Comparison of ENCODE assay signal across 1 cellular context in genomic region chr7:106071999-106072714, GRCh38.
A peak's percentile ranks its signal among the peaks of the same experiment; 100 is the strongest.
TF ChIP-seq lines count a peak whose summit lies in the region.

No MANE protein-coding gene starts in this region.

TF ChIP-seq in HepG2, 621 proteins besides CTCF, POLR2A, EP300 and RAD21 (continued from another document and continues in another):
- no peak for TF ChIP-seq DZIP1 (CRISPR knock-in tag; IDR thresholded peaks at IDR 0.05)
- no peak for TF ChIP-seq CENPT (CRISPR knock-in tag; IDR thresholded peaks at IDR 0.05; ENCODE audit: low read depth)
- TF ChIP-seq ZNF740 (CRISPR knock-in tag; IDR thresholded peaks at IDR 0.05) = no peak
- TF ChIP-seq TBP (CRISPR knock-in tag; IDR thresholded peaks at IDR 0.05) = no peak
- TF ChIP-seq FLYWCH1 (CRISPR knock-in tag; IDR thresholded peaks at IDR 0.05) = no peak
- TF ChIP-seq ATF1 (CRISPR knock-in tag; IDR thresholded peaks at IDR 0.05) = no peak
- no peak for TF ChIP-seq ZNF660 (CRISPR knock-in tag; IDR thresholded peaks at IDR 0.05; ENCODE audit: borderline replicate concordance, low read depth)
- no peak for TF ChIP-seq LRRFIP1 (CRISPR knock-in tag; conservative IDR thresholded peaks at IDR 0.05)
- no peak for TF ChIP-seq ZNF326 (CRISPR knock-in tag; IDR thresholded peaks at IDR 0.05; ENCODE audit: borderline replicate concordance)
- TF ChIP-seq ZNF143 (CRISPR knock-in tag; IDR thresholded peaks at IDR 0.05) = no peak
- no peak for TF ChIP-seq ZIK1 (CRISPR knock-in tag; IDR thresholded peaks at IDR 0.05; ENCODE audit: borderline replicate concordance, low read depth)
- no peak for TF ChIP-seq ZNF263 (CRISPR knock-in tag; IDR thresholded peaks at IDR 0.05)
- TF ChIP-seq ZBTB3 (CRISPR knock-in tag; IDR thresholded peaks at IDR 0.05; ENCODE audit: borderline replicate concordance, low read depth) = no peak
- 0 out of 2 replicates have a peak, but pooled peaks have one; percentile 43 for TF ChIP-seq FOXK1 (CRISPR knock-in tag; IDR thresholded peaks at IDR 0.05; ENCODE audit: borderline replicate concordance, low read depth)
- TF ChIP-seq ZNF124 (CRISPR knock-in tag; IDR thresholded peaks at IDR 0.05) = 0 out of 2 replicates have a peak, but pooled peaks have one; percentile 66
- no peak for TF ChIP-seq ZNF367 (CRISPR knock-in tag; IDR thresholded peaks at IDR 0.05; ENCODE audit: borderline replicate concordance)
- no peak for TF ChIP-seq ZFP90 (CRISPR knock-in tag; IDR thresholded peaks at IDR 0.05; ENCODE audit: borderline replicate concordance)
- TF ChIP-seq ZNF446 (CRISPR knock-in tag; IDR thresholded peaks at IDR 0.05) = no peak
- TF ChIP-seq NFIC (IDR thresholded peaks at IDR 0.05; ENCODE audit: low read length) = peak; percentile 72; the same call in 1 of the 2 replicates
- TF ChIP-seq ZNF576 (CRISPR knock-in tag; IDR thresholded peaks at IDR 0.05) = no peak
- no peak for TF ChIP-seq PLSCR1 (CRISPR knock-in tag; IDR thresholded peaks at IDR 0.05; ENCODE audit: borderline replicate concordance)
- no peak for TF ChIP-seq ZNF17 (CRISPR knock-in tag; IDR thresholded peaks at IDR 0.05)
- no peak for TF ChIP-seq HNRNPK (IDR thresholded peaks at IDR 0.05; ENCODE audit: low read depth, low read length, poor library complexity, severe bottlenecking)
- no peak; the same call in 1 of the 2 replicates for TF ChIP-seq HMG20A (CRISPR knock-in tag; IDR thresholded peaks at IDR 0.05; ENCODE audit: borderline replicate concordance)
- TF ChIP-seq ARNT (IDR thresholded peaks at IDR 0.05) = no peak
- no peak for TF ChIP-seq ZNF776 (CRISPR knock-in tag; IDR thresholded peaks at IDR 0.05)
- TF ChIP-seq ZNF451 (CRISPR knock-in tag; IDR thresholded peaks at IDR 0.05) = no peak
- TF ChIP-seq ZNF547 (CRISPR knock-in tag; IDR thresholded peaks at IDR 0.05) = no peak
- TF ChIP-seq JDP2 (CRISPR knock-in tag; IDR thresholded peaks at IDR 0.05; ENCODE audit: borderline replicate concordance) = no peak
- TF ChIP-seq ZNF501 (CRISPR knock-in tag; IDR thresholded peaks at IDR 0.05) = 0 out of 2 replicates have a peak, but pooled peaks have one; percentile 36
- no peak for TF ChIP-seq ZNF18 (CRISPR knock-in tag; IDR thresholded peaks at IDR 0.05; ENCODE audit: insufficient replicate concordance)
- TF ChIP-seq ZNF24 (IDR thresholded peaks at IDR 0.05) = no peak
- TF ChIP-seq PPARG (CRISPR knock-in tag; conservative IDR thresholded peaks at IDR 0.05) = 0 out of 2 replicates have a peak, but pooled peaks have one; percentile 36
- no peak for TF ChIP-seq GATAD1 (CRISPR knock-in tag; IDR thresholded peaks at IDR 0.05)
- no peak for TF ChIP-seq HIVEP1 (CRISPR knock-in tag; IDR thresholded peaks at IDR 0.05)
- peak; percentile 80 for TF ChIP-seq HNF4A (CRISPR knock-in tag; IDR thresholded peaks at IDR 0.05)
- no peak for TF ChIP-seq ZNF414 (CRISPR knock-in tag; IDR thresholded peaks at IDR 0.05)
- peak; percentile 60; the same call in 1 of the 2 replicates for TF ChIP-seq ZNF709 (CRISPR knock-in tag; IDR thresholded peaks at IDR 0.05)
- TF ChIP-seq ZNF296 (CRISPR knock-in tag; conservative IDR thresholded peaks at IDR 0.05) = no peak
- TF ChIP-seq HOXA3 (CRISPR knock-in tag; IDR thresholded peaks at IDR 0.05) = peak; percentile 54; the same call in 1 of the 2 replicates
- TF ChIP-seq ZNF275 (CRISPR knock-in tag; IDR thresholded peaks at IDR 0.05; ENCODE audit: borderline replicate concordance) = no peak
- TF ChIP-seq NONO (IDR thresholded peaks at IDR 0.05) = no peak
- TF ChIP-seq NONO (CRISPR knock-in tag; conservative IDR thresholded peaks at IDR 0.05) = no peak
- TF ChIP-seq ZNF577 (CRISPR knock-in tag; IDR thresholded peaks at IDR 0.05; ENCODE audit: borderline replicate concordance, low read depth) = no peak
- peak; percentile 83 for TF ChIP-seq ZEB1 (IDR thresholded peaks at IDR 0.05; ENCODE audit: insufficient replicate concordance, low read depth)
- TF ChIP-seq ZNF687 (CRISPR knock-in tag; IDR thresholded peaks at IDR 0.05) = no peak
- no peak for TF ChIP-seq ZBTB20 (CRISPR knock-in tag; IDR thresholded peaks at IDR 0.05; ENCODE audit: borderline replicate concordance, low read depth)
- TF ChIP-seq BHLHE40 (IDR thresholded peaks at IDR 0.05; ENCODE audit: low read length) = no peak
- TF ChIP-seq SCMH1 (CRISPR knock-in tag; IDR thresholded peaks at IDR 0.05; ENCODE audit: borderline replicate concordance) = no peak
- TF ChIP-seq IKZF4 (CRISPR knock-in tag; IDR thresholded peaks at IDR 0.05; ENCODE audit: borderline replicate concordance, low read depth, not compliant biosample characterization) = no peak
- no peak for TF ChIP-seq ZNF564 (CRISPR knock-in tag; IDR thresholded peaks at IDR 0.05)
- TF ChIP-seq ZNF619 (CRISPR knock-in tag; IDR thresholded peaks at IDR 0.05) = no peak
- TF ChIP-seq KLF12 (CRISPR knock-in tag; IDR thresholded peaks at IDR 0.05; ENCODE audit: borderline replicate concordance) = no peak
- no peak for TF ChIP-seq RARG (CRISPR knock-in tag; IDR thresholded peaks at IDR 0.05; ENCODE audit: low read depth)
- TF ChIP-seq MIXL1 (CRISPR knock-in tag; IDR thresholded peaks at IDR 0.05) = peak; percentile 53; the same call in 1 of the 2 replicates
- TF ChIP-seq ZSCAN22 (CRISPR knock-in tag; IDR thresholded peaks at IDR 0.05) = no peak
- no peak for TF ChIP-seq ZNF768 (CRISPR knock-in tag; IDR thresholded peaks at IDR 0.05)
- no peak for TF ChIP-seq LCORL (IDR thresholded peaks at IDR 0.05)
- peak; percentile 83 for TF ChIP-seq LCORL (CRISPR knock-in tag; IDR thresholded peaks at IDR 0.05)
- TF ChIP-seq SRF (IDR thresholded peaks at IDR 0.05; ENCODE audit: low read depth, low read length) = no peak
- TF ChIP-seq MAF1 (CRISPR knock-in tag; IDR thresholded peaks at IDR 0.05; ENCODE audit: borderline replicate concordance) = no peak
- peak; percentile 79 for TF ChIP-seq ZNF629 (CRISPR knock-in tag; conservative IDR thresholded peaks at IDR 0.05)
- TF ChIP-seq ONECUT2 (CRISPR knock-in tag; IDR thresholded peaks at IDR 0.05) = no peak
- TF ChIP-seq SOX5 (CRISPR knock-in tag; IDR thresholded peaks at IDR 0.05; ENCODE audit: borderline replicate concordance) = peak; percentile 55
